In genomic region chr1:66335859-66336640, GRCh38 we compare ENCODE assay signal across 8 cellular contexts.
A peak's percentile ranks its signal among the peaks of the same experiment; 100 is the strongest.
DNase-seq lines count a peak whose midpoint lies in the region; ATAC-seq, FAIRE-seq and TF ChIP-seq lines count a peak whose summit lies in the region.

No MANE protein-coding gene starts in this region.

- no peak for TF ChIP-seq CTCF in CD8-positive, alpha-beta T cell (IDR thresholded peaks at IDR 0.05)
- TF ChIP-seq CTCF in Loucy (conservative IDR thresholded peaks at IDR 0.05; ENCODE audit: low read length), result no peak
- TF ChIP-seq CTCF in activated CD8-positive, alpha-beta T cell treated with anti-CD3 and anti-CD28 coated beads for 36 hours (IDR thresholded peaks at IDR 0.05), result no peak
- TF ChIP-seq CTCF in pancreas (IDR thresholded peaks at IDR 0.05), result no peak
- no peak for TF ChIP-seq CTCF in upper lobe of left lung (IDR thresholded peaks at IDR 0.05)
- no peak for TF ChIP-seq CTCF in chondrocyte (IDR thresholded peaks at IDR 0.05)

- H3K9me2 ChIP-seq in Loucy (replicated peaks; ENCODE audit: low read depth, low read length), result no peaks in the 10 kb centered on the region

- peak overlapping the region; percentile 6; the same call in 1 of the 2 replicates for H2AFZ ChIP-seq in Loucy (ENCODE audit: low read length)

- H3K4me1 Mint-ChIP-seq in CD8-positive, alpha-beta T cell (ENCODE audit: low read depth), result peaks cover 64% of the 10 kb centered on the region
- peaks cover 47% of the 10 kb centered on the region for H3K4me1 Mint-ChIP-seq in activated CD8-positive, alpha-beta T cell treated with anti-CD3 and anti-CD28 coated beads for 36 hours (ENCODE audit: low read depth)
- peaks cover 28% of the 10 kb centered on the region for H3K4me1 Mint-ChIP-seq in chondrocyte (ENCODE audit: low read depth)

- peak overlapping the region; percentile 86 for H3K27ac ChIP-seq in CD8-positive, alpha-beta T cell (ENCODE audit: low read depth, low read length)
- peak overlapping the region; percentile 19 for H3K27ac ChIP-seq in epithelial cell of prostate
- H3K27ac ChIP-seq in pancreas, result peak overlapping the region in 2 of 4 donors; percentile 51 to 65
- peak overlapping the region; percentile 85 to 91 (median 90) for H3K27ac ChIP-seq in upper lobe of left lung

- H3F3A ChIP-seq in Loucy (ENCODE audit: low read depth), result peaks cover 3% of the 10 kb centered on the region; the same call in 1 of the 2 replicates

- no peak for FAIRE-seq in pancreas (lab: Jason Lieb, UNC)

- no peaks in the 10 kb centered on the region for H3K9me3 ChIP-seq in CD8-positive, alpha-beta T cell (ENCODE audit: low read length)
- no peaks in the 10 kb centered on the region for H3K9me3 ChIP-seq in Loucy (ENCODE audit: insufficient read depth, low read depth, low read length)
- H3K9me3 ChIP-seq in pancreas, result no peaks in the 10 kb centered on the region
- H3K9me3 ChIP-seq in upper lobe of left lung, result no peaks in the 10 kb centered on the region

- H3K27me3 Mint-ChIP-seq in CD8-positive, alpha-beta T cell (ENCODE audit: low read depth), result no peaks in the 10 kb centered on the region
- no peaks in the 10 kb centered on the region for H3K27me3 Mint-ChIP-seq in activated CD8-positive, alpha-beta T cell treated with anti-CD3 and anti-CD28 coated beads for 36 hours
- no peaks in the 10 kb centered on the region for H3K27me3 Mint-ChIP-seq in chondrocyte (ENCODE audit: low read depth)

- peak overlapping the region; percentile 68 for H3K9ac ChIP-seq in Loucy (ENCODE audit: low read depth, low read length, poor library complexity, severe bottlenecking)

- no peaks in the 10 kb centered on the region for H3K27me3 ChIP-seq in CD8-positive, alpha-beta T cell (ENCODE audit: insufficient read depth, low read length)
- H3K27me3 ChIP-seq in Loucy (ENCODE audit: insufficient read depth, low read length, poor library complexity, severe bottlenecking) (no peaks in the 10 kb centered on the region), pancreas (peaks cover 0 to 6% (median 3%) of the 10 kb centered on the region in 4 donors), upper lobe of left lung (no peaks in the 10 kb centered on the region)

- peaks cover 24% of the 10 kb centered on the region for H3K79me2 ChIP-seq in Loucy (ENCODE audit: insufficient read depth, low read length)

- peak in 1 of 4 donors; percentile 76 for TF ChIP-seq POLR2A in upper lobe of left lung (IDR thresholded peaks at IDR 0.05)

- CTCF ChIA-PET in CD8-positive, alpha-beta T cell (lab: Charles Lee), result interaction anchor here (0.6 to 5.1 kb wide), 4 partner anchors 8 to 110 kb away, joined by 3 to 28 read pairs (median 8); no protein-coding TSS in a partner anchor
- CTCF ChIA-PET in activated CD8-positive, alpha-beta T cell treated with anti-CD3 and anti-CD28 coated beads for 36 hours (lab: Charles Lee), result interaction anchor here (0.7 to 2.9 kb wide), 13 partner anchors 9 to 168 kb away, joined by 3 to 25 read pairs (median 4); no protein-coding TSS in a partner anchor

- intact Hi-C loops in CD8-positive, alpha-beta T cell (cut with DNase I, micrococcal nuclease), result loop anchor here (1.0 to 10.0 kb wide), 6 partner anchors 14 to 1349 kb away; partner anchors contain the start of gene GADD45A (in 1 of the 2)
- intact Hi-C loops in activated CD8-positive, alpha-beta T cell treated with anti-CD3 and anti-CD28 coated beads for 36 hours (cut with micrococcal nuclease), result loop anchor here (2.0 kb wide), 1 partner anchor 15 kb away; no protein-coding TSS in a partner anchor
- intact Hi-C loops in pancreas (cut with DNase I), result no loop called here

- H3K9me3 Mint-ChIP-seq in CD8-positive, alpha-beta T cell, result no peaks in the 10 kb centered on the region
- H3K9me3 Mint-ChIP-seq in activated CD8-positive, alpha-beta T cell treated with anti-CD3 and anti-CD28 coated beads for 36 hours, result no peaks in the 10 kb centered on the region
- no peaks in the 10 kb centered on the region for H3K9me3 Mint-ChIP-seq in chondrocyte (ENCODE audit: low read depth)

- H3K27ac Mint-ChIP-seq in CD8-positive, alpha-beta T cell, result peak overlapping the region; percentile 98
- peak overlapping the region; percentile 98 for H3K27ac Mint-ChIP-seq in activated CD8-positive, alpha-beta T cell treated with anti-CD3 and anti-CD28 coated beads for 36 hours
- H3K27ac Mint-ChIP-seq in chondrocyte (ENCODE audit: unreplicated experiment), result no peak overlapping the region

- no peaks in the 10 kb centered on the region for H3K36me3 ChIP-seq in CD8-positive, alpha-beta T cell (ENCODE audit: insufficient read depth, low read length)
- no peaks in the 10 kb centered on the region for H3K36me3 ChIP-seq in Loucy (ENCODE audit: insufficient read depth, low read length)
- no peaks in the 10 kb centered on the region for H3K36me3 ChIP-seq in pancreas
- no peaks in the 10 kb centered on the region for H3K36me3 ChIP-seq in upper lobe of left lung

- H3K36me3 Mint-ChIP-seq in CD8-positive, alpha-beta T cell, result peaks cover 45% of the 10 kb centered on the region
- H3K36me3 Mint-ChIP-seq in activated CD8-positive, alpha-beta T cell treated with anti-CD3 and anti-CD28 coated beads for 36 hours (ENCODE audit: low read depth), result peaks cover 67% of the 10 kb centered on the region
- H3K36me3 Mint-ChIP-seq in chondrocyte (ENCODE audit: low read depth), result no peaks in the 10 kb centered on the region

- H4K20me1 ChIP-seq in Loucy (ENCODE audit: insufficient read depth, low read length, poor library complexity, severe bottlenecking), result no peaks in the 10 kb centered on the region

- peak overlapping the region; percentile 99 for H3K4me3 Mint-ChIP-seq in CD8-positive, alpha-beta T cell
- peak overlapping the region; percentile 99 for H3K4me3 Mint-ChIP-seq in activated CD8-positive, alpha-beta T cell treated with anti-CD3 and anti-CD28 coated beads for 36 hours
- no peak overlapping the region for H3K4me3 Mint-ChIP-seq in chondrocyte (ENCODE audit: unreplicated experiment)

- DNase-seq in CD8-positive, alpha-beta T cell, result peak; percentile 40 to 85 (median 64)
- peak; percentile 89 for DNase-seq in activated CD8-positive, alpha-beta T cell treated with anti-CD3 and anti-CD28 coated beads for 36 hours
- DNase-seq in epithelial cell of prostate (ENCODE audit: low read depth, low spot score) (no peak), pancreas (peak in 1 of 6 donors; percentile 57), upper lobe of left lung (peak in 1 of 2 donors; percentile 82), chondrocyte (ENCODE audit: low spot score) (no peak)

- peak overlapping the region; percentile 73 for H3K4me3 ChIP-seq in CD8-positive, alpha-beta T cell (ENCODE audit: low read depth, low read length)
- H3K4me3 ChIP-seq in Loucy (ENCODE audit: low read length, poor library complexity, severe bottlenecking), result peak overlapping the region; percentile 71
- H3K4me3 ChIP-seq in pancreas, result peak overlapping the region in 1 of 4 donors; percentile 0
- peak overlapping the region in 3 of 4 donors; percentile 12 to 64 (median 59) for H3K4me3 ChIP-seq in upper lobe of left lung

- H3K4me1 ChIP-seq in CD8-positive, alpha-beta T cell (ENCODE audit: insufficient read depth, low read length), result peaks cover 49% of the 10 kb centered on the region
- H3K4me1 ChIP-seq in Loucy (ENCODE audit: insufficient read depth, low read length, poor library complexity, severe bottlenecking) (peaks cover 83% of the 10 kb centered on the region), pancreas (peaks cover 0 to 7% (median 0%) of the 10 kb centered on the region in 3 donors), upper lobe of left lung (peaks cover 31 to 56% (median 52%) of the 10 kb centered on the region in 4 donors)

- WGBS in pancreas, 2 donors, result 50 to 61% methylated on average over 10 of the region's 10 CpGs
- WGBS in upper lobe of left lung, 2 donors, result 35 to 39% methylated on average over 10 of the region's 10 CpGs

- TF ChIP-seq EP300 in upper lobe of left lung (IDR thresholded peaks at IDR 0.05), result peak; percentile 70 to 85 (median 82)

- peak overlapping the region; percentile 85 for H3K4me2 ChIP-seq in Loucy (ENCODE audit: low read depth, low read length, poor library complexity, severe bottlenecking)

- ATAC-seq in CD8-positive, alpha-beta T cell, result peak; percentile 81
- peak; percentile 87 for ATAC-seq in GM21515 (IDR thresholded peaks at IDR 0.05; ENCODE audit: unreplicated experiment)
- peak; percentile 84 for ATAC-seq in activated CD8-positive, alpha-beta T cell treated with anti-CD3 and anti-CD28 coated beads for 36 hours
- ATAC-seq in pancreas, result peak in 3 of 4 donors; percentile 46 to 69 (median 67)
- peak; percentile 78 to 85 for ATAC-seq in upper lobe of left lung (ENCODE audit: low FRiP score in 2 of 2)

- POLR2A ChIA-PET in CD8-positive, alpha-beta T cell (lab: Charles Lee), result interaction anchor here (0.9 to 3.3 kb wide), 12 partner anchors 8 to 110 kb away, joined by 3 to 20 read pairs (median 6); no protein-coding TSS in a partner anchor
- POLR2A ChIA-PET in activated CD8-positive, alpha-beta T cell treated with anti-CD3 and anti-CD28 coated beads for 36 hours (lab: Charles Lee), result interaction anchor here (0.9 to 7.2 kb wide), 18 partner anchors 9 to 123 kb away, joined by 3 to 69 read pairs (median 4); no protein-coding TSS in a partner anchor

Comparison
In these comparisons a context has a peak if more than half of its experiments do, and no peak if none do; other contexts are left out.
1. DNase-seq: peak in CD8-positive, alpha-beta T cell (7 of 7) and activated CD8-positive, alpha-beta T cell treated with anti-CD3 and anti-CD28 coated beads for 36 hours (single experiment); none in epithelial cell of prostate (single experiment) and chondrocyte (single experiment).
2. intact Hi-C loops: an anchor here in CD8-positive, alpha-beta T cell (1.0 to 10.0 kb wide) and activated CD8-positive, alpha-beta T cell treated with anti-CD3 and anti-CD28 coated beads for 36 hours (2.0 kb wide); none called in pancreas.
3. Peak in every context shown above with its lines, with median percentiles within 50 percentile points of each other: ATAC-seq.